8 cellular contexts compared by ENCODE assay signal in genomic region chr2:159968282-159968900, GRCh38.
DNase-seq lines count a peak whose midpoint lies in the region; ATAC-seq, FAIRE-seq and TF ChIP-seq lines count a peak whose summit lies in the region.

No MANE protein-coding gene starts in this region.

- no peak overlapping the region for H3K9ac ChIP-seq in kidney (ENCODE audit: low read length in 2 of 2)

- FAIRE-seq in kidney (lab: Jason Lieb, UNC): no peak

- CTCF ChIA-PET in A673 (lab: Charles Lee): interaction anchor here (0.6 kb wide), 2 partner anchors 21 to 833 kb away, joined by 3 to 4 read pairs; no protein-coding TSS in a partner anchor

- POLR2A ChIA-PET in A673 (lab: Charles Lee; ENCODE audit: low non-redundant PET): interaction anchor here (0.7 kb wide), 1 partner anchor 1076 kb away, joined by 3 read pairs; no protein-coding TSS in a partner anchor

- intact Hi-C loops in A673 (cut with micrococcal nuclease; ENCODE audit: unreplicated experiment): loop anchor here (5.0 kb wide), 1 partner anchor 1066 kb away; no protein-coding TSS in a partner anchor
- intact Hi-C loops in body of pancreas (cut with DNase I): no loop called here
- intact Hi-C loops in kidney (cut with DNase I): no loop called here

- DNase-seq in A673 (ENCODE audit: low spot score): peak; percentile 60
- DNase-seq in EL: peak; percentile 47
- peak; percentile 30 for DNase-seq in NCI-H460 (ENCODE audit: extremely low read depth, low read depth)
- peak in 2 of 4 donors; percentile 8 to 16 for DNase-seq in body of pancreas
- no peak for DNase-seq in kidney

- H3K9me3 ChIP-seq in A673 (ENCODE audit: low read depth, low read length, poor library complexity, severe bottlenecking) (no peaks in the 10 kb centered on the region), body of pancreas (no peaks in the 10 kb centered on the region), kidney (ENCODE audit: control insufficient read depth in 1 of 2, low read length in 2 of 2) (no peaks in the 10 kb centered on the region)

- ATAC-seq in HG02798 (IDR thresholded peaks at IDR 0.05; ENCODE audit: poor library complexity, unreplicated experiment) (peak; percentile 57), body of pancreas (peak; percentile 30), GM19328 (IDR thresholded peaks at IDR 0.05; ENCODE audit: unreplicated experiment) (no peak), GM18907 (IDR thresholded peaks at IDR 0.05; ENCODE audit: unreplicated experiment) (no peak)

- 2 to 7% methylated on average over 2 of the region's 2 CpGs for WGBS in body of pancreas, 2 donors

- H3K36me3 ChIP-seq in A673 (ENCODE audit: insufficient read depth, low read length, poor library complexity, severe bottlenecking) (no peaks in the 10 kb centered on the region), body of pancreas (replicated peaks in 1 of 2; ENCODE audit: insufficient read depth in 1 of 2, low read depth in 2 of 2) (no peaks in the 10 kb centered on the region), kidney (ENCODE audit: control insufficient read depth in 1 of 2, insufficient read depth in 2 of 2, low read length in 2 of 2) (no peaks in the 10 kb centered on the region)

- H3K4me1 ChIP-seq in A673 (ENCODE audit: insufficient read depth, low read length, poor library complexity, severe bottlenecking) (no peaks in the 10 kb centered on the region), body of pancreas (no peaks in the 10 kb centered on the region), kidney (ENCODE audit: control insufficient read depth in 1 of 2, insufficient read depth in 1 of 2, low read depth in 1 of 2, low read length in 2 of 2) (no peaks in the 10 kb centered on the region)

- H3K27ac ChIP-seq in A673 (ENCODE audit: low read depth, low read length, poor library complexity, severe bottlenecking) (no peak overlapping the region), body of pancreas (no peak overlapping the region), kidney (ENCODE audit: low read depth in 2 of 2, low read length in 2 of 2) (no peak overlapping the region)

- BruUV-seq in A673 (replicated peaks; lab: Mats Ljungman, UMichigan): no TSS peak

- H3K27me3 ChIP-seq in A673 (replicated peaks; ENCODE audit: insufficient read depth, low read depth, low read length, poor library complexity) (no peaks in the 10 kb centered on the region), body of pancreas (no peaks in the 10 kb centered on the region)

- TF ChIP-seq CTCF in A673 (conservative IDR thresholded peaks at IDR 0.05; ENCODE audit: low read depth, low read length): peak; percentile 64
- TF ChIP-seq CTCF in body of pancreas (IDR thresholded peaks at IDR 0.05): peak in 5 of 7 experiments; percentile 22 to 51 (median 45)
- peak; percentile 61 for TF ChIP-seq CTCF in kidney (IDR thresholded peaks at IDR 0.05; ENCODE audit: borderline replicate concordance, extremely low read depth, insufficient read depth)

- no peak overlapping the region for H3K4me3 ChIP-seq in A673 (ENCODE audit: low read depth, low read length, poor library complexity, severe bottlenecking)
- no peak overlapping the region for H3K4me3 ChIP-seq in body of pancreas
- no peak overlapping the region for H3K4me3 ChIP-seq in kidney (ENCODE audit: low read length in 2 of 2)

- no peak for TF ChIP-seq POLR2A in body of pancreas (IDR thresholded peaks at IDR 0.05)

Comparison
In these comparisons a context has a peak if more than half of its experiments do, and no peak if none do; other contexts are left out.
1. ATAC-seq: peak in HG02798 (single experiment) and body of pancreas (single experiment); none in GM19328 (single experiment) and GM18907 (single experiment).
2. Peak in every context shown above with its lines, with median percentiles within 50 percentile points of each other: CTCF ChIP-seq.